In the genomic region with DNA sequence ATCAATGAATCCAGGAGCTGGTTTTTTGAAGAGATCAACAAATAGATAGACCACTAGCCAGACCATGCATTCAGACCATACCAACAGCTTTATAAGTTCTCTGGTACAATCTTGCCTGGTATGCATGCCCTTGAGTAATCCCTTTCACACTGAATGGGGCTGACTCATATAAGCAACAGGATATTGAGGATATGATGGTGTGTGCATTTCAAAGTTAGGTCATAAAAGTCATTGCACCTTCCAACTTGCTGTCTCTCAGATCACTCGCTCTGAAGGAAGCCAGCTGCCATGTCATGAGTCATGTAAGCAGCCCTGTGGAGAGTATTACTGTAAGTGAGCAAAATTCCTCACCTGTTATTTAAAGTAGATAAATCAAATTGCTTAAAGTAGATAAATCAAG, we compare ENCODE assay signal across 1 cellular context.
TF ChIP-seq lines count a peak whose summit lies in the region.

No MANE protein-coding gene starts in this region.

TF ChIP-seq in HepG2, 621 proteins besides CTCF, POLR2A, EP300 and RAD21 (continued from another document and continues in another):
- TF ChIP-seq, protein P1, sequence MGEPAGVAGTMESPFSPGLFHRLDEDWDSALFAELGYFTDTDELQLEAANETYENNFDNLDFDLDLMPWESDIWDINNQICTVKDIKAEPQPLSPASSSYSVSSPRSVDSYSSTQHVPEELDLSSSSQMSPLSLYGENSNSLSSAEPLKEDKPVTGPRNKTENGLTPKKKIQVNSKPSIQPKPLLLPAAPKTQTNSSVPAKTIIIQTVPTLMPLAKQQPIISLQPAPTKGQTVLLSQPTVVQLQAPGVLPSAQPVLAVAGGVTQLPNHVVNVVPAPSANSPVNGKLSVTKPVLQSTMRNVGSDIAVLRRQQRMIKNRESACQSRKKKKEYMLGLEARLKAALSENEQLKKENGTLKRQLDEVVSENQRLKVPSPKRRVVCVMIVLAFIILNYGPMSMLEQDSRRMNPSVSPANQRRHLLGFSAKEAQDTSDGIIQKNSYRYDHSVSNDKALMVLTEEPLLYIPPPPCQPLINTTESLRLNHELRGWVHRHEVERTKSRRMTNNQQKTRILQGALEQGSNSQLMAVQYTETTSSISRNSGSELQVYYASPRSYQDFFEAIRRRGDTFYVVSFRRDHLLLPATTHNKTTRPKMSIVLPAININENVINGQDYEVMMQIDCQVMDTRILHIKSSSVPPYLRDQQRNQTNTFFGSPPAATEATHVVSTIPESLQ (CRISPR knock-in tag; conservative IDR thresholded peaks at IDR 0.05), result no peak
- TF ChIP-seq ZSCAN25 (CRISPR knock-in tag; IDR thresholded peaks at IDR 0.05) (no peak), FOXK2 (IDR thresholded peaks at IDR 0.05) (no peak), ZNF333 (CRISPR knock-in tag; IDR thresholded peaks at IDR 0.05; ENCODE audit: borderline replicate concordance) (no peak), SNAI1 (CRISPR knock-in tag; IDR thresholded peaks at IDR 0.05; ENCODE audit: borderline replicate concordance) (no peak), ZNF775 (CRISPR knock-in tag; IDR thresholded peaks at IDR 0.05; ENCODE audit: borderline replicate concordance) (no peak), ATRX (CRISPR knock-in tag; IDR thresholded peaks at IDR 0.05; ENCODE audit: borderline replicate concordance) (no peak), RNF2 (conservative IDR thresholded peaks at IDR 0.05; ENCODE audit: low read depth) (no peak), NCOA2 (CRISPR knock-in tag; IDR thresholded peaks at IDR 0.05) (no peak), CEBPG (CRISPR knock-in tag; IDR thresholded peaks at IDR 0.05) (peak; percentile 37; the same call in 1 of the 2 replicates), ZNF563 (CRISPR knock-in tag; IDR thresholded peaks at IDR 0.05) (no peak), ZFP41 (CRISPR knock-in tag; IDR thresholded peaks at IDR 0.05; ENCODE audit: borderline replicate concordance) (no peak), ZNF547 (CRISPR knock-in tag; IDR thresholded peaks at IDR 0.05) (no peak), ZNF274 (CRISPR knock-in tag; IDR thresholded peaks at IDR 0.05) (no peak)
- TF ChIP-seq, protein P2, sequence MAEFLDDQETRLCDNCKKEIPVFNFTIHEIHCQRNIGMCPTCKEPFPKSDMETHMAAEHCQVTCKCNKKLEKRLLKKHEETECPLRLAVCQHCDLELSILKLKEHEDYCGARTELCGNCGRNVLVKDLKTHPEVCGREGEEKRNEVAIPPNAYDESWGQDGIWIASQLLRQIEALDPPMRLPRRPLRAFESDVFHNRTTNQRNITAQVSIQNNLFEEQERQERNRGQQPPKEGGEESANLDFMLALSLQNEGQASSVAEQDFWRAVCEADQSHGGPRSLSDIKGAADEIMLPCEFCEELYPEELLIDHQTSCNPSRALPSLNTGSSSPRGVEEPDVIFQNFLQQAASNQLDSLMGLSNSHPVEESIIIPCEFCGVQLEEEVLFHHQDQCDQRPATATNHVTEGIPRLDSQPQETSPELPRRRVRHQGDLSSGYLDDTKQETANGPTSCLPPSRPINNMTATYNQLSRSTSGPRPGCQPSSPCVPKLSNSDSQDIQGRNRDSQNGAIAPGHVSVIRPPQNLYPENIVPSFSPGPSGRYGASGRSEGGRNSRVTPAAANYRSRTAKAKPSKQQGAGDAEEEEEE (CRISPR knock-in tag; IDR thresholded peaks at IDR 0.05; ENCODE audit: borderline replicate concordance), result no peak
- TF ChIP-seq, protein P3, sequence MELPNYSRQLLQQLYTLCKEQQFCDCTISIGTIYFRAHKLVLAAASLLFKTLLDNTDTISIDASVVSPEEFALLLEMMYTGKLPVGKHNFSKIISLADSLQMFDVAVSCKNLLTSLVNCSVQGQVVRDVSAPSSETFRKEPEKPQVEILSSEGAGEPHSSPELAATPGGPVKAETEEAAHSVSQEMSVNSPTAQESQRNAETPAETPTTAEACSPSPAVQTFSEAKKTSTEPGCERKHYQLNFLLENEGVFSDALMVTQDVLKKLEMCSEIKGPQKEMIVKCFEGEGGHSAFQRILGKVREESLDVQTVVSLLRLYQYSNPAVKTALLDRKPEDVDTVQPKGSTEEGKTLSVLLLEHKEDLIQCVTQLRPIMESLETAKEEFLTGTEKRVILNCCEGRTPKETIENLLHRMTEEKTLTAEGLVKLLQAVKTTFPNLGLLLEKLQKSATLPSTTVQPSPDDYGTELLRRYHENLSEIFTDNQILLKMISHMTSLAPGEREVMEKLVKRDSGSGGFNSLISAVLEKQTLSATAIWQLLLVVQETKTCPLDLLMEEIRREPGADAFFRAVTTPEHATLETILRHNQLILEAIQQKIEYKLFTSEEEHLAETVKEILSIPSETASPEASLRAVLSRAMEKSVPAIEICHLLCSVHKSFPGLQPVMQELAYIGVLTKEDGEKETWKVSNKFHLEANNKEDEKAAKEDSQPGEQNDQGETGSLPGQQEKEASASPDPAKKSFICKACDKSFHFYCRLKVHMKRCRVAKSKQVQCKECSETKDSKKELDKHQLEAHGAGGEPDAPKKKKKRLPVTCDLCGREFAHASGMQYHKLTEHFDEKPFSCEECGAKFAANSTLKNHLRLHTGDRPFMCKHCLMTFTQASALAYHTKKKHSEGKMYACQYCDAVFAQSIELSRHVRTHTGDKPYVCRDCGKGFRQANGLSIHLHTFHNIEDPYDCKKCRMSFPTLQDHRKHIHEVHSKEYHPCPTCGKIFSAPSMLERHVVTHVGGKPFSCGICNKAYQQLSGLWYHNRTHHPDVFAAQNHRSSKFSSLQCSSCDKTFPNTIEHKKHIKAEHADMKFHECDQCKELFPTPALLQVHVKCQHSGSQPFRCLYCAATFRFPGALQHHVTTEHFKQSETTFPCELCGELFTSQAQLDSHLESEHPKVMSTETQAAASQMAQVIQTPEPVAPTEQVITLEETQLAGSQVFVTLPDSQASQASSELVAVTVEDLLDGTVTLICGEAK (IDR thresholded peaks at IDR 0.05), result no peak
- TF ChIP-seq, protein P3 (CRISPR knock-in tag; IDR thresholded peaks at IDR 0.05), result no peak
- TF ChIP-seq, protein P4, sequence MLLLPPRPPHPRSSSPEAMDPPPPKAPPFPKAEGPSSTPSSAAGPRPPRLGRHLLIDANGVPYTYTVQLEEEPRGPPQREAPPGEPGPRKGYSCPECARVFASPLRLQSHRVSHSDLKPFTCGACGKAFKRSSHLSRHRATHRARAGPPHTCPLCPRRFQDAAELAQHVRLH (CRISPR knock-in tag; IDR thresholded peaks at IDR 0.05; ENCODE audit: borderline replicate concordance, low read depth), result no peak
- TF ChIP-seq, protein P5, sequence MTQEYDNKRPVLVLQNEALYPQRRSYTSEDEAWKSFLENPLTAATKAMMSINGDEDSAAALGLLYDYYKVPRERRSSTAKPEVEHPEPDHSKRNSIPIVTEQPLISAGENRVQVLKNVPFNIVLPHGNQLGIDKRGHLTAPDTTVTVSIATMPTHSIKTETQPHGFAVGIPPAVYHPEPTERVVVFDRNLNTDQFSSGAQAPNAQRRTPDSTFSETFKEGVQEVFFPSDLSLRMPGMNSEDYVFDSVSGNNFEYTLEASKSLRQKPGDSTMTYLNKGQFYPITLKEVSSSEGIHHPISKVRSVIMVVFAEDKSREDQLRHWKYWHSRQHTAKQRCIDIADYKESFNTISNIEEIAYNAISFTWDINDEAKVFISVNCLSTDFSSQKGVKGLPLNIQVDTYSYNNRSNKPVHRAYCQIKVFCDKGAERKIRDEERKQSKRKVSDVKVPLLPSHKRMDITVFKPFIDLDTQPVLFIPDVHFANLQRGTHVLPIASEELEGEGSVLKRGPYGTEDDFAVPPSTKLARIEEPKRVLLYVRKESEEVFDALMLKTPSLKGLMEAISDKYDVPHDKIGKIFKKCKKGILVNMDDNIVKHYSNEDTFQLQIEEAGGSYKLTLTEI (CRISPR knock-in tag; conservative IDR thresholded peaks at IDR 0.05), result no peak
- TF ChIP-seq, protein P6, sequence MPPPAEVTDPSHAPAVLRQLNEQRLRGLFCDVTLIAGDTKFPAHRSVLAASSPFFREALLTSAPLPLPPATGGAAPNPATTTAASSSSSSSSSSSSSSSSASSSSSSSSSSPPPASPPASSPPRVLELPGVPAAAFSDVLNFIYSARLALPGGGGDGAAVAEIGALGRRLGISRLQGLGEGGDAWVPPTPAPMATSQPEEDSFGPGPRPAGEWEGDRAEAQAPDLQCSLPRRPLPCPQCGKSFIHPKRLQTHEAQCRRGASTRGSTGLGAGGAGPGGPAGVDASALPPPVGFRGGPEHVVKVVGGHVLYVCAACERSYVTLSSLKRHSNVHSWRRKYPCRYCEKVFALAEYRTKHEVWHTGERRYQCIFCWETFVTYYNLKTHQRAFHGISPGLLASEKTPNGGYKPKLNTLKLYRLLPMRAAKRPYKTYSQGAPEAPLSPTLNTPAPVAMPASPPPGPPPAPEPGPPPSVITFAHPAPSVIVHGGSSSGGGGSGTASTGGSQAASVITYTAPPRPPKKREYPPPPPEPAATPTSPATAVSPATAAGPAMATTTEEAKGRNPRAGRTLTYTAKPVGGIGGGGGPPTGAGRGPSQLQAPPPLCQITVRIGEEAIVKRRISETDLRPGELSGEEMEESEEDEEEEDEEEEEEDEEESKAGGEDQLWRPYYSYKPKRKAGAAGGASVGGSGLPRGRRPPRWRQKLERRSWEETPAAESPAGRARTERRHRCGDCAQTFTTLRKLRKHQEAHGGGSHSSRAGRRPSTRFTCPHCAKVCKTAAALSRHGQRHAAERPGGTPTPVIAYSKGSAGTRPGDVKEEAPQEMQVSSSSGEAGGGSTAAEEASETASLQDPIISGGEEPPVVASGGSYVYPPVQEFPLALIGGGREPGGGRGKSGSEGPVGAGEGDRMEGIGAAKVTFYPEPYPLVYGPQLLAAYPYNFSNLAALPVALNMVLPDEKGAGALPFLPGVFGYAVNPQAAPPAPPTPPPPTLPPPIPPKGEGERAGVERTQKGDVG (CRISPR knock-in tag; IDR thresholded peaks at IDR 0.05; ENCODE audit: borderline replicate concordance), result no peak
- TF ChIP-seq, protein P7, sequence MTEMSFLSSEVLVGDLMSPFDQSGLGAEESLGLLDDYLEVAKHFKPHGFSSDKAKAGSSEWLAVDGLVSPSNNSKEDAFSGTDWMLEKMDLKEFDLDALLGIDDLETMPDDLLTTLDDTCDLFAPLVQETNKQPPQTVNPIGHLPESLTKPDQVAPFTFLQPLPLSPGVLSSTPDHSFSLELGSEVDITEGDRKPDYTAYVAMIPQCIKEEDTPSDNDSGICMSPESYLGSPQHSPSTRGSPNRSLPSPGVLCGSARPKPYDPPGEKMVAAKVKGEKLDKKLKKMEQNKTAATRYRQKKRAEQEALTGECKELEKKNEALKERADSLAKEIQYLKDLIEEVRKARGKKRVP (CRISPR knock-in tag; IDR thresholded peaks at IDR 0.05), result no peak
